Comparison of ENCODE assay signal across 1 cellular context in genomic region chr2:11357428-11357972, GRCh38.
TF ChIP-seq lines count a peak whose summit lies in the region.

No MANE protein-coding gene starts in this region.

TF ChIP-seq in HepG2, 621 proteins besides CTCF, POLR2A, EP300 and RAD21 (continued from another document and continues in another):
- TF ChIP-seq, protein P1, sequence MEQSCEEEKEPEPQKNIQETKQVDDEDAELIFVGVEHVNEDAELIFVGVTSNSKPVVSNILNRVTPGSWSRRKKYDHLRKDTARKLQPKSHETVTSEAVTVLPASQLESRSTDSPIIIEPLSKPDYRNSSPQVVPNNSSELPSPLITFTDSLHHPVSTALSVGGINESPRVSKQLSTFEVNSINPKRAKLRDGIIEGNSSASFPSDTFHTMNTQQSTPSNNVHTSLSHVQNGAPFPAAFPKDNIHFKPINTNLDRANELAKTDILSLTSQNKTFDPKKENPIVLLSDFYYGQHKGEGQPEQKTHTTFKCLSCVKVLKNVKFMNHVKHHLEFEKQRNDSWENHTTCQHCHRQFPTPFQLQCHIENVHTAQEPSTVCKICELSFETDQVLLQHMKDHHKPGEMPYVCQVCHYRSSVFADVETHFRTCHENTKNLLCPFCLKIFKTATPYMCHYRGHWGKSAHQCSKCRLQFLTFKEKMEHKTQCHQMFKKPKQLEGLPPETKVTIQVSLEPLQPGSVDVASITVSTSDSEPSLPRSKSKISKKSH (CRISPR knock-in tag; IDR thresholded peaks at IDR 0.05; ENCODE audit: borderline replicate concordance), result peak; percentile 99
- TF ChIP-seq, protein P2, sequence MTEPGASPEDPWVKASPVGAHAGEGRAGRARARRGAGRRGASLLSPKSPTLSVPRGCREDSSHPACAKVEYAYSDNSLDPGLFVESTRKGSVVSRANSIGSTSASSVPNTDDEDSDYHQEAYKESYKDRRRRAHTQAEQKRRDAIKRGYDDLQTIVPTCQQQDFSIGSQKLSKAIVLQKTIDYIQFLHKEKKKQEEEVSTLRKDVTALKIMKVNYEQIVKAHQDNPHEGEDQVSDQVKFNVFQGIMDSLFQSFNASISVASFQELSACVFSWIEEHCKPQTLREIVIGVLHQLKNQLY (CRISPR knock-in tag; IDR thresholded peaks at IDR 0.05), result peak; percentile 97
- TF ChIP-seq ZNF282 (IDR thresholded peaks at IDR 0.05; ENCODE audit: partially characterized antibody) (no peak), ELF4 (CRISPR knock-in tag; IDR thresholded peaks at IDR 0.05; ENCODE audit: borderline replicate concordance) (peak; percentile 90; the same call in 1 of the 2 replicates), GMEB1 (CRISPR knock-in tag; IDR thresholded peaks at IDR 0.05; ENCODE audit: borderline replicate concordance) (peak; percentile 84), PHF20 (CRISPR knock-in tag; IDR thresholded peaks at IDR 0.05) (no peak), ZNF800 (CRISPR knock-in tag; IDR thresholded peaks at IDR 0.05) (peak; percentile 99), THAP11 (CRISPR knock-in tag; IDR thresholded peaks at IDR 0.05) (peak; percentile 88), ZNF281 (CRISPR knock-in tag; IDR thresholded peaks at IDR 0.05; ENCODE audit: borderline replicate concordance) (peak; percentile 88; the same call in 1 of the 2 replicates), ZNF792 (CRISPR knock-in tag; IDR thresholded peaks at IDR 0.05) (peak; percentile 99), ZNF839 (CRISPR knock-in tag; IDR thresholded peaks at IDR 0.05; ENCODE audit: borderline replicate concordance) (peak; percentile 67; the same call in 1 of the 2 replicates), RFX1 (IDR thresholded peaks at IDR 0.05) (no peak), ZNF597 (CRISPR knock-in tag; IDR thresholded peaks at IDR 0.05) (no peak), HNRNPK (IDR thresholded peaks at IDR 0.05; ENCODE audit: low read depth, low read length, poor library complexity, severe bottlenecking) (no peak), TEAD3 (CRISPR knock-in tag; optimal IDR thresholded peaks at IDR 0.05; ENCODE audit: borderline replicate concordance) (peak; percentile 100), ZKSCAN5 (CRISPR knock-in tag; IDR thresholded peaks at IDR 0.05) (peak; percentile 62; the same call in 1 of the 2 replicates), ZNF572 (CRISPR knock-in tag; IDR thresholded peaks at IDR 0.05) (peak; percentile 50; the same call in 1 of the 2 replicates), ONECUT2 (CRISPR knock-in tag; IDR thresholded peaks at IDR 0.05) (peak; percentile 74; the same call in 1 of the 2 replicates), ZNF333 (CRISPR knock-in tag; IDR thresholded peaks at IDR 0.05; ENCODE audit: borderline replicate concordance) (no peak), GATAD2A (CRISPR knock-in tag; IDR thresholded peaks at IDR 0.05) (peak; percentile 100), ZNF224 (CRISPR knock-in tag; IDR thresholded peaks at IDR 0.05) (peak; percentile 84), ZNF326 (CRISPR knock-in tag; IDR thresholded peaks at IDR 0.05; ENCODE audit: borderline replicate concordance) (no peak), ZNF20 (CRISPR knock-in tag; IDR thresholded peaks at IDR 0.05) (no peak), CCAR2 (optimal IDR thresholded peaks at IDR 0.05; ENCODE audit: low read depth, low read length) (peak; percentile 93), ZNF235 (CRISPR knock-in tag; IDR thresholded peaks at IDR 0.05; ENCODE audit: borderline replicate concordance) (no peak), TCF12 (IDR thresholded peaks at IDR 0.05) (no peak), TCF12 (CRISPR knock-in tag; IDR thresholded peaks at IDR 0.05) (peak; percentile 98), ZNF263 (CRISPR knock-in tag; IDR thresholded peaks at IDR 0.05) (peak; percentile 87), ZNF24 (IDR thresholded peaks at IDR 0.05) (peak; percentile 88), NFYC (CRISPR knock-in tag; IDR thresholded peaks at IDR 0.05) (peak; percentile 56; the same call in 1 of the 2 replicates), CHD2 (IDR thresholded peaks at IDR 0.05; ENCODE audit: low read depth, low read length) (peak; percentile 26; the same call in 1 of the 2 replicates), HMG20B (CRISPR knock-in tag; conservative IDR thresholded peaks at IDR 0.05) (peak; percentile 99), KDM6A (CRISPR knock-in tag; IDR thresholded peaks at IDR 0.05; ENCODE audit: low read depth) (peak; percentile 100), ZNF484 (CRISPR knock-in tag; IDR thresholded peaks at IDR 0.05; ENCODE audit: borderline replicate concordance, low read depth) (no peak), ZNF280D (CRISPR knock-in tag; IDR thresholded peaks at IDR 0.05) (peak; percentile 99), ZSCAN12 (CRISPR knock-in tag; IDR thresholded peaks at IDR 0.05) (peak; percentile 97), BHLHE40 (IDR thresholded peaks at IDR 0.05; ENCODE audit: low read length) (peak; percentile 90), ZNF121 (CRISPR knock-in tag; IDR thresholded peaks at IDR 0.05) (peak; percentile 99), PRMT3 (CRISPR knock-in tag; IDR thresholded peaks at IDR 0.05; ENCODE audit: borderline replicate concordance, low read depth) (peak; percentile 88; the same call in 1 of the 2 replicates), ZNF746 (CRISPR knock-in tag; IDR thresholded peaks at IDR 0.05) (peak; percentile 100), ZNF10 (CRISPR knock-in tag; IDR thresholded peaks at IDR 0.05; ENCODE audit: borderline replicate concordance, low read depth) (no peak), HOXA9 (CRISPR knock-in tag; IDR thresholded peaks at IDR 0.05; ENCODE audit: borderline replicate concordance) (peak; percentile 80), SSRP1 (CRISPR knock-in tag; IDR thresholded peaks at IDR 0.05) (peak; percentile 67; the same call in 1 of the 2 replicates), ZNF737 (CRISPR knock-in tag; IDR thresholded peaks at IDR 0.05; ENCODE audit: borderline replicate concordance) (no peak)
- TF ChIP-seq, protein P3, sequence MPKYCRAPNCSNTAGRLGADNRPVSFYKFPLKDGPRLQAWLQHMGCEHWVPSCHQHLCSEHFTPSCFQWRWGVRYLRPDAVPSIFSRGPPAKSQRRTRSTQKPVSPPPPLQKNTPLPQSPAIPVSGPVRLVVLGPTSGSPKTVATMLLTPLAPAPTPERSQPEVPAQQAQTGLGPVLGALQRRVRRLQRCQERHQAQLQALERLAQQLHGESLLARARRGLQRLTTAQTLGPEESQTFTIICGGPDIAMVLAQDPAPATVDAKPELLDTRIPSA (CRISPR knock-in tag; IDR thresholded peaks at IDR 0.05; ENCODE audit: borderline replicate concordance), result peak; percentile 60; the same call in 1 of the 2 replicates
- TF ChIP-seq, protein P4, sequence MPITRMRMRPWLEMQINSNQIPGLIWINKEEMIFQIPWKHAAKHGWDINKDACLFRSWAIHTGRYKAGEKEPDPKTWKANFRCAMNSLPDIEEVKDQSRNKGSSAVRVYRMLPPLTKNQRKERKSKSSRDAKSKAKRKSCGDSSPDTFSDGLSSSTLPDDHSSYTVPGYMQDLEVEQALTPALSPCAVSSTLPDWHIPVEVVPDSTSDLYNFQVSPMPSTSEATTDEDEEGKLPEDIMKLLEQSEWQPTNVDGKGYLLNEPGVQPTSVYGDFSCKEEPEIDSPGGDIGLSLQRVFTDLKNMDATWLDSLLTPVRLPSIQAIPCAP (CRISPR knock-in tag; IDR thresholded peaks at IDR 0.05; ENCODE audit: low read depth), result 0 out of 2 replicates have a peak, but pooled peaks have one; percentile 67
- TF ChIP-seq, protein P5, sequence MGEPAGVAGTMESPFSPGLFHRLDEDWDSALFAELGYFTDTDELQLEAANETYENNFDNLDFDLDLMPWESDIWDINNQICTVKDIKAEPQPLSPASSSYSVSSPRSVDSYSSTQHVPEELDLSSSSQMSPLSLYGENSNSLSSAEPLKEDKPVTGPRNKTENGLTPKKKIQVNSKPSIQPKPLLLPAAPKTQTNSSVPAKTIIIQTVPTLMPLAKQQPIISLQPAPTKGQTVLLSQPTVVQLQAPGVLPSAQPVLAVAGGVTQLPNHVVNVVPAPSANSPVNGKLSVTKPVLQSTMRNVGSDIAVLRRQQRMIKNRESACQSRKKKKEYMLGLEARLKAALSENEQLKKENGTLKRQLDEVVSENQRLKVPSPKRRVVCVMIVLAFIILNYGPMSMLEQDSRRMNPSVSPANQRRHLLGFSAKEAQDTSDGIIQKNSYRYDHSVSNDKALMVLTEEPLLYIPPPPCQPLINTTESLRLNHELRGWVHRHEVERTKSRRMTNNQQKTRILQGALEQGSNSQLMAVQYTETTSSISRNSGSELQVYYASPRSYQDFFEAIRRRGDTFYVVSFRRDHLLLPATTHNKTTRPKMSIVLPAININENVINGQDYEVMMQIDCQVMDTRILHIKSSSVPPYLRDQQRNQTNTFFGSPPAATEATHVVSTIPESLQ (CRISPR knock-in tag; conservative IDR thresholded peaks at IDR 0.05), result peak; percentile 86; the same call in 1 of the 2 replicates
- TF ChIP-seq, protein P6, sequence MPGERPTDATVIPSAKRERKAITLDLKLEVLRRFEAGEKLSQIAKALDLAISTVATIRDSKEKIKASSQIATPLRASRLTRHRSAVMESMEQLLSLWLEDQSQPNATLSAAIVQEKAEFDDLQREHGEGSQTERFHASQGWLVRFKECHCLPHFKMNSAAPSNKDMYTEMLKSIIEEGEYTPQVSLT (CRISPR knock-in tag; IDR thresholded peaks at IDR 0.05; ENCODE audit: borderline replicate concordance, low read depth), result 0 out of 2 replicates have a peak, but pooled peaks have one; percentile 93
- TF ChIP-seq, protein P7, sequence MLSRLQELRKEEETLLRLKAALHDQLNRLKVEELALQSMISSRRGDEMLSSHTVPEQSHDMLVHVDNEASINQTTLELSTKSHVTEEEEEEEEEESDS (CRISPR knock-in tag; IDR thresholded peaks at IDR 0.05; ENCODE audit: borderline replicate concordance), result peak; percentile 98
